ENCODE assay signal across 2 cellular contexts in the genomic region with DNA sequence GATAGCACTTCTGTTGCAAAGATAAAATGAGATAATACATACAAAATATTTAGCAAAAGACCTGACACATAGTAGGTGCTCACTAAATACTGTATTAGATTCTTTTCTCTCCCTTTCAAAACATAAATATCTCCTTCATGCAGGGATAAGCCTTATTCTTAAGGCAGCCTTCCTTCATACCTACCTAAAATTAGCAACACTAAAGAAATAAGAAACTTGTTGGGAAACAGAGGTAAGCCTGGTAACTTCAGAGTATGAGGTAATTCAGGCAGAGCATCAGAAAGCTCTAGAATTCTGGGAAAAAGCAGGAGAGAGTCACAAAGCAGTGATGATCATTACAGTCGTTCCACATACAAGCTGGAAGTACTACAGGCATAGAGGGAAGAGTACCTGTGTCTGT.
TF ChIP-seq lines count a peak whose summit lies in the region.

No MANE protein-coding gene starts in this region.

TF ChIP-seq in A549, 52 proteins besides CTCF, POLR2A, EP300 and RAD21 (continued from another document):
- TF ChIP-seq ZFP36 (IDR thresholded peaks at IDR 0.05; ENCODE audit: borderline replicate concordance, partially characterized antibody): no peak
- no peak for TF ChIP-seq TP53 (CRISPR knock-in tag; IDR thresholded peaks at IDR 0.05)
- no peak for TF ChIP-seq KDM1A (IDR thresholded peaks at IDR 0.05; ENCODE audit: low read depth)
- TF ChIP-seq ZNF302 (CRISPR knock-in tag; IDR thresholded peaks at IDR 0.05): no peak
- no peak for TF ChIP-seq ZSCAN20 (CRISPR knock-in tag; IDR thresholded peaks at IDR 0.05)
- TF ChIP-seq KDM5A (IDR thresholded peaks at IDR 0.05): no peak
- TF ChIP-seq CBX8 (IDR thresholded peaks at IDR 0.05): no peak
- TF ChIP-seq, protein P1, sequence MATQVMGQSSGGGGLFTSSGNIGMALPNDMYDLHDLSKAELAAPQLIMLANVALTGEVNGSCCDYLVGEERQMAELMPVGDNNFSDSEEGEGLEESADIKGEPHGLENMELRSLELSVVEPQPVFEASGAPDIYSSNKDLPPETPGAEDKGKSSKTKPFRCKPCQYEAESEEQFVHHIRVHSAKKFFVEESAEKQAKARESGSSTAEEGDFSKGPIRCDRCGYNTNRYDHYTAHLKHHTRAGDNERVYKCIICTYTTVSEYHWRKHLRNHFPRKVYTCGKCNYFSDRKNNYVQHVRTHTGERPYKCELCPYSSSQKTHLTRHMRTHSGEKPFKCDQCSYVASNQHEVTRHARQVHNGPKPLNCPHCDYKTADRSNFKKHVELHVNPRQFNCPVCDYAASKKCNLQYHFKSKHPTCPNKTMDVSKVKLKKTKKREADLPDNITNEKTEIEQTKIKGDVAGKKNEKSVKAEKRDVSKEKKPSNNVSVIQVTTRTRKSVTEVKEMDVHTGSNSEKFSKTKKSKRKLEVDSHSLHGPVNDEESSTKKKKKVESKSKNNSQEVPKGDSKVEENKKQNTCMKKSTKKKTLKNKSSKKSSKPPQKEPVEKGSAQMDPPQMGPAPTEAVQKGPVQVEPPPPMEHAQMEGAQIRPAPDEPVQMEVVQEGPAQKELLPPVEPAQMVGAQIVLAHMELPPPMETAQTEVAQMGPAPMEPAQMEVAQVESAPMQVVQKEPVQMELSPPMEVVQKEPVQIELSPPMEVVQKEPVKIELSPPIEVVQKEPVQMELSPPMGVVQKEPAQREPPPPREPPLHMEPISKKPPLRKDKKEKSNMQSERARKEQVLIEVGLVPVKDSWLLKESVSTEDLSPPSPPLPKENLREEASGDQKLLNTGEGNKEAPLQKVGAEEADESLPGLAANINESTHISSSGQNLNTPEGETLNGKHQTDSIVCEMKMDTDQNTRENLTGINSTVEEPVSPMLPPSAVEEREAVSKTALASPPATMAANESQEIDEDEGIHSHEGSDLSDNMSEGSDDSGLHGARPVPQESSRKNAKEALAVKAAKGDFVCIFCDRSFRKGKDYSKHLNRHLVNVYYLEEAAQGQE (IDR thresholded peaks at IDR 0.05): no peak
- TF ChIP-seq HOXB13 (CRISPR knock-in tag; IDR thresholded peaks at IDR 0.05; ENCODE audit: low read depth): no peak
- TF ChIP-seq RCOR1 (IDR thresholded peaks at IDR 0.05; ENCODE audit: low read depth, low read length): no peak
- TF ChIP-seq PHF8 (IDR thresholded peaks at IDR 0.05; ENCODE audit: borderline replicate concordance, low read depth): no peak
- no peak for TF ChIP-seq CHD4 (IDR thresholded peaks at IDR 0.05; ENCODE audit: borderline replicate concordance)

TF ChIP-seq in WTC11, 78 proteins besides CTCF, POLR2A, EP300 and RAD21 (continued from another document):
- TF ChIP-seq KAT7 (CRISPR knock-in tag; IDR thresholded peaks at IDR 0.05; ENCODE audit: borderline replicate concordance) (no peak), GRHL2 (CRISPR knock-in tag; IDR thresholded peaks at IDR 0.05; ENCODE audit: insufficient replicate concordance, severe bottlenecking) (no peak), USF1 (CRISPR knock-in tag; IDR thresholded peaks at IDR 0.05) (no peak), NFE2L1 (CRISPR knock-in tag; IDR thresholded peaks at IDR 0.05) (no peak), NFATC4 (CRISPR knock-in tag; IDR thresholded peaks at IDR 0.05) (no peak), ZBTB21 (CRISPR knock-in tag; IDR thresholded peaks at IDR 0.05; ENCODE audit: borderline replicate concordance) (no peak), ZNF121 (CRISPR knock-in tag; IDR thresholded peaks at IDR 0.05) (no peak), NFYB (CRISPR knock-in tag; conservative IDR thresholded peaks at IDR 0.05; ENCODE audit: low read depth) (no peak), ZNF138 (CRISPR knock-in tag; conservative IDR thresholded peaks at IDR 0.05) (no peak)
- TF ChIP-seq, protein P2, sequence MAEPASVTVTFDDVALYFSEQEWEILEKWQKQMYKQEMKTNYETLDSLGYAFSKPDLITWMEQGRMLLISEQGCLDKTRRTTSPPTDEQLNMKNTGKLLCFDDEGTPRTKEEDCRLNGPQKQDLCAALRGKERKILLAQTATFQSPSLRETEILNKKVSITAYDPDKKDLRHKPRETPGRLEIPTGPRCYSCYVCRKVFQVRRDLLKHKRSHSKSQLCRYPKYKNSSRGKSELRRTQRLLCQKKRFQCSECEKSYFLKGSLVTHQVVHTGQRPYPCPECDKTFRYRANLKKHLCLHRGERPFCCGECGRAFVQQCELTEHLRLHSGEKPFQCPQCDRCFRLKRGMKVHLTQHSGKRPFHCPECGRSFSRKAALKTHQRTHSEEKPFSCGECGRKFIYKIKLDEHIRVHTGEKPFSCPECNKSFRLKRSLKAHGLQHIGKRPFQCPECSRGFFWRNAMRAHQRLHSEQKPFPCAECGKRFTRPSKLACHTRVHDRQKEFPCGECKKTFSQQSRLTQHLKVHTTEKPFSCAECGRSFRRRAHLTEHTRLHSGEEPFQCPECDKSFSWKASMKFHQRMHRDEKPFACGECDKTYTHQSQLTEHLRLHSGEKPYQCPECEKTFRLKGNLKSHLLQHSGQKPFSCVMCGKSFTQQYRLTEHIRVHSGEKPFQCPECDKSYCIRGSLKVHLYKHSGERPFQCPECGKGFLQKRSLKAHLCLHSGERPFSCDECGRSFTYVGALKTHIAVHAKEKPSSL (CRISPR knock-in tag; conservative IDR thresholded peaks at IDR 0.05): no peak
